Comparison of ENCODE assay signal across 19 cellular contexts in genomic region chr5:3339092-3339797, GRCh38.
"Had no signal": no experiment of that assay in that cellular context is flagged by ENCODE, and none has a peak within 500 bp of the region (broad histone marks: within the 10 kb centered on the region; RNA-seq: fewer than 3 reads in every experiment).

No MANE protein-coding gene starts in this region.

- H3K36me3 ChIP-seq: gastrocnemius medialis, lower lobe of right lung, prostate gland, right atrium auricular region, spleen, suprapubic skin, thyroid gland, vagina had no signal

- H3K27me3 ChIP-seq: gastrocnemius medialis, right atrium auricular region, spleen, suprapubic skin, thyroid gland, vagina had no signal

- H3K4me1 ChIP-seq: gastrocnemius medialis, lower lobe of right lung, prostate gland, right atrium auricular region, spleen, thyroid gland, vagina had no signal

- H3K9me3 ChIP-seq: gastrocnemius medialis, lower lobe of right lung, prostate gland, right atrium auricular region, suprapubic skin, thyroid gland, vagina had no signal

- FAIRE-seq: keratinocyte had no signal

- DNase-seq: cortex of kidney; dorsolateral prefrontal cortex; effector CD4-positive, alpha-beta T cell; foreskin fibroblast; gastrocnemius medialis; left ventricle myocardium superior; lower lobe of right lung; stimulated activated CD4-positive, alpha-beta T cell treated with anti-CD3 and anti-CD28 coated beads, Interleukin-4, amount 100 ng/mL, for 4 hours; thyroid gland; trophoblast cell had no signal

- H3K4me3 ChIP-seq: dorsolateral prefrontal cortex, gastrocnemius medialis, lower lobe of right lung, prostate gland, right atrium auricular region, skin epidermis, spleen, suprapubic skin, thyroid gland, vagina had no signal

- H3K27ac ChIP-seq: dorsolateral prefrontal cortex, gastrocnemius medialis, lower lobe of right lung, prostate gland, right atrium auricular region, spleen, thyroid gland, vagina had no signal

- ATAC-seq: gastrocnemius medialis; left ventricle myocardium superior; lower lobe of right lung; natural killer cell treated with Interleukin-12 subunit alpha and Interleukin-12 subunit beta and Interleukin-15 and Interleukin-18, amount 100 ng/mL, for 72 hours; stimulated activated memory B cell treated with anti-CD40 and anti-IgM and Interleukin-4, amounts not matched to agents 10 μg/mL and 1 μg/mL and 100 μg/mL, for 72 hours had no signal
